In the genomic region with DNA sequence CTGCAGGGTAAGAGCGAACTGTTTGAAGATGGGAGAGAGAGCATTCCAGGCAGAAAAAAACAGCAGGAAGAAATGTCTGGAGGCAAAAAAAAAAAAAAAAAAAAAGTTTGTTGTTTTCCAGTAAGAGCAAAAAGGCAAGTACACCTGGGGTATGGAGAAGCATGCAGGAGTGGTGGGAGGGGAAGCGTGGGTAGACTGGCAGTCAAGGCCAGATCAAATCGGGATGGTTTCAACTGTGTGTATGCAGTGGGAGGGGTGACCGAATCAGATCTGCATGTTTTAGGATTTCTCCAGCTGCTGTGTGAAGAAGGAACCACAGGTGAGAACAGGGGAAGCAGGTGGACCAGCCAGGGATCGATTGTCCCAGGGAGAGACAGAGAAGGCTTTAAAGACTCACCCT, we compare ENCODE assay signal across 16 cellular contexts. TPM values are rescaled to one million over a fixed set of nuclear protein-coding genes. Genes with fewer than 3 reads are reported as not detected.
DNase-seq lines count a peak whose midpoint lies in the region; ATAC-seq and TF ChIP-seq lines count a peak whose summit lies in the region.
"Had no signal": no experiment of that assay in that cellular context is flagged by ENCODE, and none has a peak within 500 bp of the region (broad histone marks: within the 10 kb centered on the region; RNA-seq: fewer than 3 reads in every experiment).

No MANE protein-coding gene starts in this region.

- no peak for TF ChIP-seq EP300 in esophagus muscularis mucosa (IDR thresholded peaks at IDR 0.05)

- no peaks in the 10 kb centered on the region for H3K27me3 Mint-ChIP-seq in WTC11 (ENCODE audit: low read depth)

- DNase-seq in WTC11 (ENCODE audit: low spot score) (no peak), esophagus muscularis mucosa (ENCODE audit: extremely low spot score) (peak; percentile 57), cortex of kidney (lab: John Stamatoyannopoulos, UW) (no peak), retina (no peak), GOT3 (lab: John Stamatoyannopoulos, UW) (no peak)
- DNase-seq: CD4-positive, alpha-beta T cell; CD8-positive, alpha-beta memory T cell; DMS53; DMS79 treated with DMSO at 0.1 percent for 48 hours; GF-D8 had no signal

- H3K9me3 Mint-ChIP-seq in WTC11 = no peaks in the 10 kb centered on the region
- H3K9me3 Mint-ChIP-seq: CD4-positive, alpha-beta T cell; GM23338 had no signal

- peak overlapping the region in 8 of 11 experiments; percentile 19 to 100 (median 57); a peak in 14 of 22 replicates for H3K4me2 ChIP-seq in BLaER1 treated with 17β-estradiol and CSF1 and Interleukin-3, amounts not matched to agents 10 nM and 100 nM
- H3K4me2 ChIP-seq: GM23338 had no signal

- no peak overlapping the region for H3K9ac ChIP-seq in BLaER1 treated with 17β-estradiol and CSF1 and Interleukin-3, amounts not matched to agents 10 nM and 100 nM

- H3K27ac Mint-ChIP-seq in WTC11 = peak overlapping the region; percentile 11; the same call in 1 of the 2 replicates
- H3K27ac Mint-ChIP-seq: CD14-positive monocyte; CD4-positive, alpha-beta T cell; GM23338 had no signal

- no peak for TF ChIP-seq POLR2A in esophagus muscularis mucosa (IDR thresholded peaks at IDR 0.05; ENCODE audit: low read depth)

- intact Hi-C loops in esophagus muscularis mucosa (cut with DNase I) = no loop called here

- H3K4me1 Mint-ChIP-seq in WTC11 = no peaks in the 10 kb centered on the region
- H3K4me1 Mint-ChIP-seq: CD14-positive monocyte; CD8-positive, alpha-beta memory T cell had no signal

- H3K36me3 ChIP-seq in BLaER1 treated with 17β-estradiol and CSF1 and Interleukin-3, amounts not matched to agents 10 nM and 100 nM = no peaks in the 10 kb centered on the region
- H3K36me3 ChIP-seq in esophagus muscularis mucosa = no peaks in the 10 kb centered on the region
- H3K36me3 ChIP-seq: HAP-1 had no signal

- H3K4me3 Mint-ChIP-seq in WTC11 = no peak overlapping the region
- H3K4me3 Mint-ChIP-seq: CD14-positive monocyte; CD4-positive, alpha-beta T cell; CD8-positive, alpha-beta memory T cell; GM23338 had no signal

- POLR2A ChIA-PET in WTC11 (lab: Charles Lee) = no interaction called here

- no peaks in the 10 kb centered on the region for H3K9me3 ChIP-seq in BLaER1 treated with 17β-estradiol and CSF1 and Interleukin-3, amounts not matched to agents 10 nM and 100 nM (replicated peaks in 1 of 11)
- no peaks in the 10 kb centered on the region for H3K9me3 ChIP-seq in esophagus muscularis mucosa
- H3K9me3 ChIP-seq: HAP-1 had no signal

- H4K20me1 ChIP-seq in BLaER1 treated with 17β-estradiol and CSF1 and Interleukin-3, amounts not matched to agents 10 nM and 100 nM = no peaks in the 10 kb centered on the region; a peak in 1 of 22 replicates

- CTCF ChIA-PET in WTC11 (lab: Charles Lee) = no interaction called here

- no peak overlapping the region for H3K27ac ChIP-seq in BLaER1 treated with 17β-estradiol and CSF1 and Interleukin-3, amounts not matched to agents 10 nM and 100 nM
- H3K27ac ChIP-seq in esophagus muscularis mucosa (replicated peaks in 1 of 4) = no peak overlapping the region

- WGBS in esophagus muscularis mucosa = 87% methylated on average over 5 of the region's 5 CpGs

- H3K27me3 ChIP-seq in BLaER1 treated with 17β-estradiol and CSF1 and Interleukin-3, amounts not matched to agents 10 nM and 100 nM = no peaks in the 10 kb centered on the region
- peaks cover 0 to 38% (median 0%) of the 10 kb centered on the region in 4 donors for H3K27me3 ChIP-seq in esophagus muscularis mucosa

- no peak for ATAC-seq in WTC11

- H3K4me3 ChIP-seq in BLaER1 treated with 17β-estradiol and CSF1 and Interleukin-3, amounts not matched to agents 10 nM and 100 nM = no peak overlapping the region
- no peak overlapping the region for H3K4me3 ChIP-seq in esophagus muscularis mucosa
- H3K4me3 ChIP-seq: GM23338, HAP-1 had no signal

- peaks cover 7% of the 10 kb centered on the region for H3K36me3 Mint-ChIP-seq in WTC11
- H3K36me3 Mint-ChIP-seq: CD14-positive monocyte; CD8-positive, alpha-beta memory T cell had no signal

- TF ChIP-seq CTCF in WTC11 (IDR thresholded peaks at IDR 0.05) = no peak
- no peak for TF ChIP-seq CTCF in esophagus muscularis mucosa (IDR thresholded peaks at IDR 0.05)

- H3K4me1 ChIP-seq in BLaER1 treated with 17β-estradiol and CSF1 and Interleukin-3, amounts not matched to agents 10 nM and 100 nM = peaks cover 39 to 70% (median 61%) of the 10 kb centered on the region in 10 experiments
- H3K4me1 ChIP-seq in esophagus muscularis mucosa = no peaks in the 10 kb centered on the region
- H3K4me1 ChIP-seq: HAP-1 had no signal

TF ChIP-seq in WTC11, 78 proteins besides CTCF, POLR2A, EP300 and RAD21:
- TF ChIP-seq, protein P1, sequence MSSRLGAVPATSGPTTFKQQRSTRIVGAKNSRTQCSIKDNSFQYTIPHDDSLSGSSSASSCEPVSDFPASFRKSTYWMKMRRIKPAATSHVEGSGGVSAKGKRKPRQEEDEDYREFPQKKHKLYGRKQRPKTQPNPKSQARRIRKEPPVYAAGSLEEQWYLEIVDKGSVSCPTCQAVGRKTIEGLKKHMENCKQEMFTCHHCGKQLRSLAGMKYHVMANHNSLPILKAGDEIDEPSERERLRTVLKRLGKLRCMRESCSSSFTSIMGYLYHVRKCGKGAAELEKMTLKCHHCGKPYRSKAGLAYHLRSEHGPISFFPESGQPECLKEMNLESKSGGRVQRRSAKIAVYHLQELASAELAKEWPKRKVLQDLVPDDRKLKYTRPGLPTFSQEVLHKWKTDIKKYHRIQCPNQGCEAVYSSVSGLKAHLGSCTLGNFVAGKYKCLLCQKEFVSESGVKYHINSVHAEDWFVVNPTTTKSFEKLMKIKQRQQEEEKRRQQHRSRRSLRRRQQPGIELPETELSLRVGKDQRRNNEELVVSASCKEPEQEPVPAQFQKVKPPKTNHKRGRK (CRISPR knock-in tag; IDR thresholded peaks at IDR 0.05; ENCODE audit: borderline replicate concordance) = no peak
- TF ChIP-seq MYBL2 (CRISPR knock-in tag; IDR thresholded peaks at IDR 0.05) = no peak
- TF ChIP-seq ZMAT4 (CRISPR knock-in tag; IDR thresholded peaks at IDR 0.05) = no peak
- no peak for TF ChIP-seq FOXJ3 (CRISPR knock-in tag; IDR thresholded peaks at IDR 0.05; ENCODE audit: borderline replicate concordance)
- TF ChIP-seq ZNF232 (CRISPR knock-in tag; IDR thresholded peaks at IDR 0.05) = no peak
- no peak for TF ChIP-seq MAX (CRISPR knock-in tag; IDR thresholded peaks at IDR 0.05)
- TF ChIP-seq, protein P2, sequence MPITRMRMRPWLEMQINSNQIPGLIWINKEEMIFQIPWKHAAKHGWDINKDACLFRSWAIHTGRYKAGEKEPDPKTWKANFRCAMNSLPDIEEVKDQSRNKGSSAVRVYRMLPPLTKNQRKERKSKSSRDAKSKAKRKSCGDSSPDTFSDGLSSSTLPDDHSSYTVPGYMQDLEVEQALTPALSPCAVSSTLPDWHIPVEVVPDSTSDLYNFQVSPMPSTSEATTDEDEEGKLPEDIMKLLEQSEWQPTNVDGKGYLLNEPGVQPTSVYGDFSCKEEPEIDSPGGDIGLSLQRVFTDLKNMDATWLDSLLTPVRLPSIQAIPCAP (CRISPR knock-in tag; IDR thresholded peaks at IDR 0.05) = no peak
- TF ChIP-seq ZSCAN18 (CRISPR knock-in tag; IDR thresholded peaks at IDR 0.05) = no peak

RNA-seq across cellular contexts. Expression of gene CSMD2, which starts 34.7 kb away (rescaled TPM):
- total RNA-seq in WTC11 (2021) = 13.2 to 14.0 TPM (median 13.9 TPM) in 3 replicates
- total RNA-seq in esophagus muscularis mucosa = under 1 TPM; 0.26 to 0.75 (median 0.37) TPM
- total RNA-seq: CD4-positive, alpha-beta T cell; CD8-positive, alpha-beta memory T cell; G401 had no signal

RNA-seq across cellular contexts. Expression of gene C1orf94, which starts 46.4 kb away (rescaled TPM):
- total RNA-seq in WTC11 (2021) (5.5 to 6.0 TPM (median 5.5 TPM) in 3 replicates), esophagus muscularis mucosa (under 1 TPM in 1 of 4 donors, not detected in 3; 0.13 TPM)
- total RNA-seq: A172; CD4-positive, alpha-beta T cell; CD8-positive, alpha-beta memory T cell; G401 had no signal
